11 cellular contexts compared by ENCODE assay signal in genomic region chr3:43455233-43455632, GRCh38.
DNase-seq lines count a peak whose midpoint lies in the region; FAIRE-seq and TF ChIP-seq lines count a peak whose summit lies in the region.
"Had no signal": no experiment of that assay in that cellular context is flagged by ENCODE, and none has a peak within 500 bp of the region (broad histone marks: within the 10 kb centered on the region; RNA-seq: fewer than 3 reads in every experiment).

No MANE protein-coding gene starts in this region.

- no peak overlapping the region for H3K27ac ChIP-seq in AG04450 (ENCODE audit: low read depth, low read length)
- H3K27ac ChIP-seq: sigmoid colon had no signal

- CTCF ChIA-PET in AG04450 (lab: Charles Lee): no interaction called here

- POLR2A ChIA-PET in AG04450 (lab: Yijun Ruan, JAX): no interaction called here

- H3K9me3 ChIP-seq in AG04450 (ENCODE audit: control insufficient read depth, insufficient read depth, low read length): no peaks in the 10 kb centered on the region
- H3K9me3 ChIP-seq: sigmoid colon had no signal

- TF ChIP-seq CTCF in AG04450 (IDR thresholded peaks at IDR 0.05; ENCODE audit: low read depth, low read length): no peak
- no peak for TF ChIP-seq CTCF in bronchial epithelial cell (IDR thresholded peaks at IDR 0.05; ENCODE audit: insufficient read depth, low read length, severe bottlenecking)

- FAIRE-seq in bronchial epithelial cell (lab: Jason Lieb, UNC): peak; percentile 82
- FAIRE-seq: kidney had no signal

- no peaks in the 10 kb centered on the region for H3K27me3 ChIP-seq in AG04450 (ENCODE audit: control insufficient read depth, insufficient read depth, low read length)
- H3K27me3 ChIP-seq in bronchial epithelial cell (ENCODE audit: control insufficient read depth, insufficient read depth, low read length): no peaks in the 10 kb centered on the region
- H3K27me3 ChIP-seq: sigmoid colon had no signal

- DNase-seq in AG04450 (ENCODE audit: low read depth, low spot score): peak; percentile 23
- peak; percentile 59 for DNase-seq in HS-5 (ENCODE audit: low read depth)
- DNase-seq in bronchial epithelial cell (ENCODE audit: low read depth): peak; percentile 84
- DNase-seq in left kidney (ENCODE audit: low read depth, low spot score): peak; percentile 3
- no peak for DNase-seq in NCI-H2196 treated with DMSO at 0.1 percent for 48 hours (lab: John Stamatoyannopoulos, UW; ENCODE audit: unreplicated experiment)
- no peak for DNase-seq in activated naive CD4-positive, alpha-beta T cell treated with anti-CD3 and anti-CD28 coated beads, Interleukin-2, amount 50 U/mL, for 16 hours
- DNase-seq in T-helper 9 cell: no peak
- no peak for DNase-seq in NCI-H446 (lab: John Stamatoyannopoulos, UW)
- DNase-seq: CD4-positive, alpha-beta T cell; kidney; sigmoid colon had no signal

- H3K4me3 ChIP-seq in AG04450 (ENCODE audit: low read depth, low read length) (no peak overlapping the region), bronchial epithelial cell (ENCODE audit: low read depth, low read length) (no peak overlapping the region)
- H3K4me3 ChIP-seq: sigmoid colon had no signal

- H3K36me3 ChIP-seq in bronchial epithelial cell (ENCODE audit: control insufficient read depth, insufficient read depth, low read length): no peaks in the 10 kb centered on the region
- H3K36me3 ChIP-seq: sigmoid colon had no signal

Comparison
In these comparisons a context has a peak if more than half of its experiments do, and no peak if none do; other contexts are left out.
1. DNase-seq: peak in AG04450 (single experiment), HS-5 (single experiment), bronchial epithelial cell (single experiment) and left kidney (single experiment); none in NCI-H2196 treated with DMSO at 0.1 percent for 48 hours (single experiment), activated naive CD4-positive, alpha-beta T cell treated with anti-CD3 and anti-CD28 coated beads, Interleukin-2, amount 50 U/mL, for 16 hours (single experiment), T-helper 9 cell (single experiment) and NCI-H446 (0 of 2).